8 cellular contexts compared by ENCODE assay signal in genomic region chr11:78000193-78000592, GRCh38. TPM values are rescaled to one million over a fixed set of nuclear protein-coding genes. Genes with fewer than 3 reads are reported as not detected.
DNase-seq lines count a peak whose midpoint lies in the region; ATAC-seq, FAIRE-seq and TF ChIP-seq lines count a peak whose summit lies in the region.

No MANE protein-coding gene starts in this region.

- H3K27ac ChIP-seq in breast epithelium: no peak overlapping the region
- no peak overlapping the region for H3K27ac ChIP-seq in kidney (ENCODE audit: low read depth in 2 of 2, low read length in 2 of 2)

- H3K27me3 ChIP-seq in breast epithelium: no peaks in the 10 kb centered on the region

- no peaks in the 10 kb centered on the region for H3K36me3 Mint-ChIP-seq in T-cell

- no peaks in the 10 kb centered on the region for H3K4me1 ChIP-seq in breast epithelium
- H3K4me1 ChIP-seq in kidney (ENCODE audit: control insufficient read depth in 1 of 2, insufficient read depth in 1 of 2, low read depth in 1 of 2, low read length in 2 of 2): peaks cover under 1 to 2% of the 10 kb centered on the region in 2 donors

- DNase-seq in DMS 273 treated with DMSO at 0.1 percent for 48 hours (lab: John Stamatoyannopoulos, UW) (peak; percentile 50), H54 (ENCODE audit: insufficient read length, low spot score) (peak; percentile 35), NCI-H1694 treated with DMSO at 0.1 percent for 48 hours (lab: John Stamatoyannopoulos, UW) (peak; percentile 71), T-cell (peak in 31 of 34 experiments; percentile 5 to 47 (median 22)), breast epithelium (ENCODE audit: low spot score in 2 of 2) (peak in 1 of 2 donors; percentile 26), kidney (no peak)
- peak; percentile 21 to 34 (median 31) for DNase-seq in stimulated activated CD4-positive, alpha-beta T cell treated with anti-CD3 and anti-CD28 coated beads, TNF-alpha, amount 100 ng/mL, for 24 hours (ENCODE audit: low read depth in 3 of 3)

- intact Hi-C loops in breast epithelium (cut with DNase I; ENCODE audit: low total_unique reads) (no loop called here), kidney (cut with DNase I) (no loop called here)

- no peak overlapping the region for H3K4me3 Mint-ChIP-seq in T-cell

- POLR2A ChIA-PET in T-cell (lab: Charles Lee): no interaction called here

- H3K27ac Mint-ChIP-seq in T-cell: no peak overlapping the region

- peaks cover 4 to 10% (median 5%) of the 10 kb centered on the region in 3 donors for H3K4me1 Mint-ChIP-seq in T-cell

- H3K9me3 ChIP-seq in breast epithelium (no peaks in the 10 kb centered on the region), kidney (ENCODE audit: control insufficient read depth in 1 of 2, low read length in 2 of 2) (no peaks in the 10 kb centered on the region)

- H3K9me3 Mint-ChIP-seq in T-cell: no peaks in the 10 kb centered on the region

- CTCF ChIA-PET in T-cell (lab: Charles Lee): interaction anchor here in 1 of 2 donors (0.6 to 1.1 kb wide), 3 partner anchors 9 to 224 kb away, joined by 3 to 4 read pairs (median 3); no protein-coding TSS in a partner anchor

- peak; percentile 77 to 82 (median 80) for ATAC-seq in T-cell (replicated peaks in 1 of 4)
- no peak for ATAC-seq in HG03439 (IDR thresholded peaks at IDR 0.05; ENCODE audit: unreplicated experiment)

- peak; percentile 36 for FAIRE-seq in H54 (lab: Jason Lieb, UNC)
- FAIRE-seq in kidney (lab: Jason Lieb, UNC): no peak

- no peak for TF ChIP-seq POLR2A in H54 (IDR thresholded peaks at IDR 0.05; ENCODE audit: low read depth, low read length)
- TF ChIP-seq POLR2A in breast epithelium (IDR thresholded peaks at IDR 0.05): no peak

- TF ChIP-seq CTCF in breast epithelium (IDR thresholded peaks at IDR 0.05) (peak; percentile 48 to 63 (median 57)), kidney (IDR thresholded peaks at IDR 0.05; ENCODE audit: borderline replicate concordance, extremely low read depth, insufficient read depth) (peak; percentile 51)

- no peaks in the 10 kb centered on the region for H3K36me3 ChIP-seq in breast epithelium
- no peaks in the 10 kb centered on the region for H3K36me3 ChIP-seq in kidney (ENCODE audit: control insufficient read depth in 1 of 2, insufficient read depth in 2 of 2, low read length in 2 of 2)

- no peak overlapping the region for H3K4me3 ChIP-seq in breast epithelium
- H3K4me3 ChIP-seq in kidney (ENCODE audit: low read length in 2 of 2): no peak overlapping the region

- no peak overlapping the region for H3K9ac ChIP-seq in kidney (ENCODE audit: low read length in 2 of 2)

- peaks cover 0 to 8% of the 10 kb centered on the region in 2 donors for H3K27me3 Mint-ChIP-seq in T-cell

RNA-seq across cellular contexts. Expression of gene INTS4, which starts 5.7 kb away (rescaled TPM):
- total RNA-seq in T-cell (10 to 100 TPM; 57.5 to 79.2 (median 62.6) TPM), breast epithelium (10 to 100 TPM; 34.6 to 58.4 (median 47.5) TPM), kidney (34.6 TPM)
- polyA plus RNA-seq in kidney (ENCODE audit: insufficient read depth, low read depth, low replicate concordance): 16.7 TPM

RNA-seq across cellular contexts. Expression of gene KCTD14, which starts 22.9 kb away (rescaled TPM):
- under 1 TPM in 3 of 5 donors, not detected in 2; 0.18 to 0.30 (median 0.23) TPM for total RNA-seq in T-cell
- 10 to 100 TPM in 1 of 3 donors, 1 to 10 TPM in 1, under 1 TPM in 1; 0.64 to 22.4 (median 7.9) TPM for total RNA-seq in breast epithelium
- total RNA-seq in kidney: 13.7 TPM
- 14.8 TPM for polyA plus RNA-seq in kidney (ENCODE audit: insufficient read depth, low read depth, low replicate concordance)
